ENCODE assay signal across 4 cellular contexts in genomic region chr5:162055095-162055494, GRCh38. TPM values are rescaled to one million over a fixed set of nuclear protein-coding genes. Genes with fewer than 3 reads are reported as not detected.
"Had no signal": no experiment of that assay in that cellular context is flagged by ENCODE, and none has a peak within 500 bp of the region (broad histone marks: within the 10 kb centered on the region; RNA-seq: fewer than 3 reads in every experiment).

No MANE protein-coding gene starts in this region.

RNA-seq across cellular contexts. Expression of gene GABRG2, which starts 12.5 kb away (rescaled TPM):
- total RNA-seq: LHCN-M2, M059J, MCF 10A, NCI-H460 had no signal
